20 cellular contexts compared by ENCODE assay signal in the genomic region with DNA sequence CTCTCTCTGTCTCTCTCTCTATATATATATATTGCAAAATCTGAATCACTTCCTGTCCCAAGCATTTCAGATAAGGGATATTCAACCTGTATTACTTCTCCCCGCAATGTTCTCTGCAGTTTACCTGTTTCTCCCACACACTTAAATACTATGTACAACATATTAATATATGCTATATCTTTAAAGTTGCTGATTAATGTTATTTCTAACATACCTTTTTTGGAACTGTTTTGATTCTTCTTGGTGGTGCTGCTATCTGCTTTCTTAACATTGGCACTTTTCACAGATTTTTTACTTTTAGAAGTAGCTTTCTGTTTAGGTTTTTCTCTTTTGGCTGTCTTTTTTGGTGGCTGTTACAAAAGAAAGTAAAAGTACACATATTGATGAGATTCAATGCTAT. TPM values are rescaled to one million over a fixed set of nuclear protein-coding genes. Genes with fewer than 3 reads are reported as not detected.
DNase-seq lines count a peak whose midpoint lies in the region; ATAC-seq, FAIRE-seq and TF ChIP-seq lines count a peak whose summit lies in the region.
"Had no signal": no experiment of that assay in that cellular context is flagged by ENCODE, and none has a peak within 500 bp of the region (broad histone marks: within the 10 kb centered on the region; RNA-seq: fewer than 3 reads in every experiment).

No MANE protein-coding gene starts in this region.

- BruUV-seq in K562 (replicated peaks; lab: Mats Ljungman, UMichigan): no TSS peak

- H2AFZ ChIP-seq in K562 (ENCODE audit: low read depth, low read length) (no peak overlapping the region), osteoblast (ENCODE audit: low read length) (no peak overlapping the region)
- H2AFZ ChIP-seq: GM23338 had no signal

- H3K9me3 ChIP-seq in K562 (replicated peaks; ENCODE audit: control insufficient read depth, insufficient read depth, low read depth, low read length) (no peaks in the 10 kb centered on the region; the same call in 1 of the 2 replicates), osteoblast (ENCODE audit: low read depth, low read length) (no peaks in the 10 kb centered on the region), BE2C (no peaks in the 10 kb centered on the region; the same call in 1 of the 2 replicates)

- no peaks in the 10 kb centered on the region for H3K9me3 Mint-ChIP-seq in central memory CD8-positive, alpha-beta T cell
- H3K9me3 Mint-ChIP-seq in natural killer cell treated with Interleukin-12 subunit alpha and Interleukin-12 subunit beta and Interleukin-15 and Interleukin-18, amount 100 ng/mL, for 72 hours: peaks cover 9% of the 10 kb centered on the region

- TF ChIP-seq POLR2A in K562 (conservative IDR thresholded peaks at IDR 0.05): no peak

- no peak for TF ChIP-seq RAD21 in K562 (CRISPR knock-in tag; conservative IDR thresholded peaks at IDR 0.05 in 1 of 2, IDR thresholded peaks at IDR 0.05 in 1 of 2)

- in situ Hi-C loops in K562 (cut with MboI): no loop called here

- peaks cover 39% of the 10 kb centered on the region for H3K36me3 Mint-ChIP-seq in central memory CD8-positive, alpha-beta T cell (ENCODE audit: insufficient read depth)
- peaks cover 36% of the 10 kb centered on the region for H3K36me3 Mint-ChIP-seq in natural killer cell treated with Interleukin-12 subunit alpha and Interleukin-12 subunit beta and Interleukin-15 and Interleukin-18, amount 100 ng/mL, for 72 hours

- H3K9ac ChIP-seq in K562 (ENCODE audit: insufficient read depth in 1 of 2, low read depth in 2 of 2, low read length in 2 of 2): no peak overlapping the region
- H3K9ac ChIP-seq: BLaER1 treated with 17β-estradiol and CSF1 and Interleukin-3, amounts not matched to agents 10 nM and 100 nM had no signal

- H3K27ac ChIP-seq in K562 (ENCODE audit: extremely low read depth, low read depth, low read length): no peak overlapping the region
- peak overlapping the region; percentile 17 for H3K27ac ChIP-seq in osteoblast (ENCODE audit: low read depth, low read length)
- H3K27ac ChIP-seq: BLaER1 treated with 17β-estradiol and CSF1 and Interleukin-3, amounts not matched to agents 10 nM and 100 nM had no signal

- H3K4me1 ChIP-seq in K562 (replicated peaks in 1 of 2; ENCODE audit: control insufficient read depth in 2 of 2, insufficient read depth in 2 of 2, low read length in 2 of 2) (no peaks in the 10 kb centered on the region), osteoblast (ENCODE audit: insufficient read depth, low read length) (peaks cover 6% of the 10 kb centered on the region), BE2C (no peaks in the 10 kb centered on the region)

- H3K4me3 Mint-ChIP-seq in central memory CD8-positive, alpha-beta T cell: no peak overlapping the region
- no peak overlapping the region for H3K4me3 Mint-ChIP-seq in natural killer cell treated with Interleukin-12 subunit alpha and Interleukin-12 subunit beta and Interleukin-15 and Interleukin-18, amount 100 ng/mL, for 72 hours
- H3K4me3 Mint-ChIP-seq: B cell; CD14-positive monocyte; CD4-positive, alpha-beta T cell; CD8-positive, alpha-beta memory T cell; GM23338; H9 had no signal

- H3K4me3 ChIP-seq in K562 (no peak overlapping the region), osteoblast (ENCODE audit: insufficient read depth, low read length) (no peak overlapping the region), BE2C (ENCODE audit: low read depth, low read length) (no peak overlapping the region)
- H3K4me3 ChIP-seq: BLaER1 treated with 17β-estradiol and CSF1 and Interleukin-3, amounts not matched to agents 10 nM and 100 nM; GM12878; GM23338 had no signal

- H3K79me2 ChIP-seq in K562 (ENCODE audit: control insufficient read depth, insufficient read depth, low read length) (peaks cover 64% of the 10 kb centered on the region), osteoblast (ENCODE audit: insufficient read depth, low read length) (peaks cover 56% of the 10 kb centered on the region)

- peaks cover 86% of the 10 kb centered on the region for H3K36me3 ChIP-seq in K562 (ENCODE audit: control insufficient read depth, insufficient read depth, low read length)
- peaks cover 20% of the 10 kb centered on the region for H3K36me3 ChIP-seq in osteoblast (ENCODE audit: insufficient read depth, low read length)
- H3K36me3 ChIP-seq in BE2C: peaks cover 65% of the 10 kb centered on the region

- intact Hi-C loops in K562 (cut with micrococcal nuclease): no loop called here

- CTCF ChIA-PET in K562 (lab: Yijun Ruan, JAX; ENCODE audit: low intra/inter-chr PET ratio): no interaction called here

- ATAC-seq in K562 (no peak), GM18517 (IDR thresholded peaks at IDR 0.05; ENCODE audit: unreplicated experiment) (no peak)
- ATAC-seq in central memory CD8-positive, alpha-beta T cell (replicated peaks; ENCODE audit: extremely low read depth, poor library complexity, severe bottlenecking): no peak
- ATAC-seq in natural killer cell treated with Interleukin-12 subunit alpha and Interleukin-12 subunit beta and Interleukin-15 and Interleukin-18, amount 100 ng/mL, for 72 hours: no peak
- ATAC-seq: GM12878, GM23338, HCT116 had no signal

- FAIRE-seq in K562 (lab: Jason Lieb, UNC): no peak
- FAIRE-seq: D721Med, GM12878 had no signal

- no peaks in the 10 kb centered on the region for H3K27me3 ChIP-seq in K562 (ENCODE audit: control insufficient read depth in 2 of 2, insufficient read depth in 2 of 2, low read length in 2 of 2)
- no peaks in the 10 kb centered on the region for H3K27me3 ChIP-seq in osteoblast (ENCODE audit: insufficient read depth, low read length)
- H3K27me3 ChIP-seq in BE2C: no peaks in the 10 kb centered on the region
- H3K27me3 ChIP-seq: BLaER1 treated with 17β-estradiol and CSF1 and Interleukin-3, amounts not matched to agents 10 nM and 100 nM had no signal

- no peak for DNase-seq in K562 (ENCODE audit: extremely low read depth in 1 of 4, low spot score in 3 of 4)
- DNase-seq in central memory CD8-positive, alpha-beta T cell (ENCODE audit: low spot score in 2 of 2): no peak
- no peak for DNase-seq in osteoblast (ENCODE audit: insufficient read length, low spot score, missing footprints)
- no peak for DNase-seq in BE2C
- DNase-seq in natural killer cell treated with Interleukin-12 subunit alpha and Interleukin-12 subunit beta and Interleukin-15 and Interleukin-18, amount 100 ng/mL, for 72 hours (ENCODE audit: low spot score): no peak
- DNase-seq: CD4-positive, alpha-beta T cell; CD8-positive, alpha-beta memory T cell; DMS 273 treated with DMSO at 0.1 percent for 48 hours; DMS79; EL; GDM1; H9 had no signal

- H3K4me1 Mint-ChIP-seq in central memory CD8-positive, alpha-beta T cell: peaks cover 29% of the 10 kb centered on the region
- H3K4me1 Mint-ChIP-seq in natural killer cell treated with Interleukin-12 subunit alpha and Interleukin-12 subunit beta and Interleukin-15 and Interleukin-18, amount 100 ng/mL, for 72 hours (ENCODE audit: low read depth in 2 of 2): peaks cover 9 to 22% of the 10 kb centered on the region in 2 donors
- H3K4me1 Mint-ChIP-seq: B cell had no signal

- WGBS in K562 (ENCODE audit: insufficient coverage, low coverage, missing lambda C conversion rate): 100% methylated on average over 1 of the region's 1 CpG

- H3K27me3 Mint-ChIP-seq in central memory CD8-positive, alpha-beta T cell: no peaks in the 10 kb centered on the region
- H3K27me3 Mint-ChIP-seq in natural killer cell treated with Interleukin-12 subunit alpha and Interleukin-12 subunit beta and Interleukin-15 and Interleukin-18, amount 100 ng/mL, for 72 hours: no peaks in the 10 kb centered on the region
- H3K27me3 Mint-ChIP-seq: B cell; CD4-positive, alpha-beta T cell had no signal

- peak overlapping the region; percentile 74 for H3K27ac Mint-ChIP-seq in central memory CD8-positive, alpha-beta T cell (ENCODE audit: low read depth)
- H3K27ac Mint-ChIP-seq in natural killer cell treated with Interleukin-12 subunit alpha and Interleukin-12 subunit beta and Interleukin-15 and Interleukin-18, amount 100 ng/mL, for 72 hours: no peak overlapping the region
- H3K27ac Mint-ChIP-seq: B cell; CD4-positive, alpha-beta T cell; GM23338 had no signal

- H3K4me2 ChIP-seq in K562 (ENCODE audit: insufficient read depth, low read length) (no peak overlapping the region), osteoblast (ENCODE audit: insufficient read depth, low read length) (no peak overlapping the region)
- H3K4me2 ChIP-seq: BLaER1 treated with 17β-estradiol and CSF1 and Interleukin-3, amounts not matched to agents 10 nM and 100 nM; GM23338 had no signal

- H3K9me1 ChIP-seq in K562 (ENCODE audit: control insufficient read depth, insufficient read depth, low read length): no peaks in the 10 kb centered on the region

- no peaks in the 10 kb centered on the region for H4K20me1 ChIP-seq in K562 (replicated peaks; ENCODE audit: control insufficient read depth, insufficient read depth, low read length)
- H4K20me1 ChIP-seq in osteoblast (ENCODE audit: insufficient read depth, low read length): no peaks in the 10 kb centered on the region

- no peak for TF ChIP-seq CTCF in K562 (IDR thresholded peaks at IDR 0.05 in 2 of 3, conservative IDR thresholded peaks at IDR 0.05 in 1 of 3; ENCODE audit: insufficient read depth in 2 of 3, low read depth in 1 of 3, low read length in 3 of 3)
- TF ChIP-seq CTCF in osteoblast (IDR thresholded peaks at IDR 0.05; ENCODE audit: extremely low read depth, low read depth, low read length): no peak
- no peak for TF ChIP-seq CTCF in BE2C (IDR thresholded peaks at IDR 0.05; ENCODE audit: low read depth, low read length)

- POLR2A ChIA-PET in K562 (lab: Yijun Ruan, JAX): interaction anchor here (0.5 to 1.3 kb wide), 3 partner anchors 7 to 32 kb away, joined by 4 read pairs; no protein-coding TSS in a partner anchor

- TF ChIP-seq EP300 in K562 (IDR thresholded peaks at IDR 0.05; ENCODE audit: low read length): no peak

RNA-seq across cellular contexts. Expression of a gene that starts 27.2 kb away (rescaled TPM):
- 21.2 and 110 TPM in 2 replicates for total RNA-seq in K562 (2011; cell fraction: chromatin; rRNA removed; ENCODE audit: low replicate concordance)
- 20.5 and 22.8 TPM in 2 replicates for total RNA-seq in K562 (2011; cell fraction: nucleolus; rRNA removed)
- 31.5 and 48.7 TPM in 2 replicates for total RNA-seq in K562 (2011; cell fraction: nucleoplasm; rRNA removed)
- 284 and 338 TPM in 2 replicates for total RNA-seq in K562 (2014; rRNA removed)
- 239 and 276 TPM in 2 replicates for total RNA-seq in K562 (2014; rRNA removed; fragmentation: Illumina TruSeq; extraction: Trizol)
- total RNA-seq in K562 (2015; rRNA removed; fragmentation: Illumina TruSeq; extraction: Trizol): 293 and 306 TPM in 2 replicates
- total RNA-seq in K562 (2021): 171 and 181 TPM in 2 replicates
- 104 and 155 TPM in 2 replicates for polyA plus RNA-seq in K562 (2011; rRNA removed)
- polyA plus RNA-seq in K562 (2011; cell fraction: cytosol; rRNA removed): 17.2 and 34.6 TPM in 2 replicates
- 25.4 and 30.2 TPM in 2 replicates for polyA plus RNA-seq in K562 (2011; cell fraction: nucleus; rRNA removed)
- 131 and 141 TPM in 2 replicates for polyA plus RNA-seq in K562 (2012)
- 205 and 279 TPM in 2 replicates for polyA plus RNA-seq in K562 (2014; fragmentation: Illumina TruSeq; extraction: Trizol)
- 10 to 100 TPM; 82.3 to 87.3 TPM for polyA plus RNA-seq in K562 (2014; fragmentation: Nextera tagmentation; extraction: Ambion mirVana)
- polyA plus RNA-seq in K562 (2014; rRNA removed): 160 and 184 TPM in 2 replicates
- 72.9 and 76.0 TPM in 2 replicates for polyA minus RNA-seq in K562 (2011; rRNA and poly(A)+ RNA removed)
- polyA minus RNA-seq in K562 (2011; cell fraction: cytosol; rRNA and poly(A)+ RNA removed): 70.9 and 74.1 TPM in 2 replicates
- polyA minus RNA-seq in K562 (2011; cell fraction: nucleus; rRNA and poly(A)+ RNA removed): 34.7 and 48.3 TPM in 2 replicates
- total RNA-seq in osteoblast: 102 and 113 TPM in 2 replicates
- polyA plus RNA-seq in BE2C (2012; ENCODE audit: insufficient read depth, insufficient read length, low read depth): 37.0 TPM
- total RNA-seq in natural killer cell treated with Interleukin-12 subunit alpha and Interleukin-12 subunit beta and Interleukin-15 and Interleukin-18, amount 100 ng/mL, for 72 hours: 100 to 1,000 TPM; 105 to 152 TPM
